Comparison of ENCODE assay signal across 8 cellular contexts in genomic region chr20:63635431-63636141, GRCh38. TPM values are rescaled to one million over a fixed set of nuclear protein-coding genes. Genes with fewer than 3 reads are reported as not detected.
DNase-seq lines count a peak whose midpoint lies in the region; ATAC-seq and TF ChIP-seq lines count a peak whose summit lies in the region.

No MANE protein-coding gene starts in this region.

- H3K27me3 Mint-ChIP-seq in stimulated activated memory B cell treated with anti-CD40 and anti-IgM and Interleukin-4, amounts not matched to agents 10 μg/mL and 1 μg/mL and 100 μg/mL, for 72 hours: no peaks in the 10 kb centered on the region

- H3K36me3 ChIP-seq in ovary: no peaks in the 10 kb centered on the region

- intact Hi-C loops in ovary (cut with DNase I): no loop called here

- H3K27me3 ChIP-seq in ovary: no peaks in the 10 kb centered on the region

- no peak for TF ChIP-seq CTCF in ovary (IDR thresholded peaks at IDR 0.05)

- H3K4me3 Mint-ChIP-seq in stimulated activated memory B cell treated with anti-CD40 and anti-IgM and Interleukin-4, amounts not matched to agents 10 μg/mL and 1 μg/mL and 100 μg/mL, for 72 hours: peak overlapping the region; percentile 56

- DNase-seq in activated CD4-positive, CD25-positive, alpha-beta regulatory T cell (lab: John Stamatoyannopoulos, UW): peak in 3 of 4 experiments; percentile 46 to 65 (median 49)
- peak; percentile 74 for DNase-seq in effector CD4-positive, alpha-beta T cell
- DNase-seq in ovary (no peak), GOT3 (lab: John Stamatoyannopoulos, UW) (no peak), RKO (ENCODE audit: low spot score) (no peak), pons (ENCODE audit: low spot score) (no peak)

- no peaks in the 10 kb centered on the region for H3K9me3 ChIP-seq in ovary

- H3K36me3 Mint-ChIP-seq in stimulated activated memory B cell treated with anti-CD40 and anti-IgM and Interleukin-4, amounts not matched to agents 10 μg/mL and 1 μg/mL and 100 μg/mL, for 72 hours: peaks cover 5% of the 10 kb centered on the region

- peak overlapping the region; percentile 98 for H3K27ac Mint-ChIP-seq in stimulated activated memory B cell treated with anti-CD40 and anti-IgM and Interleukin-4, amounts not matched to agents 10 μg/mL and 1 μg/mL and 100 μg/mL, for 72 hours

- peaks cover 63% of the 10 kb centered on the region for H3K4me1 Mint-ChIP-seq in stimulated activated memory B cell treated with anti-CD40 and anti-IgM and Interleukin-4, amounts not matched to agents 10 μg/mL and 1 μg/mL and 100 μg/mL, for 72 hours

- no peak overlapping the region for H3K4me3 ChIP-seq in ovary

- 76 to 86% (median 77%) methylated on average over 15 of the region's 15 CpGs for WGBS in ovary, 3 donors

- peaks cover 6% of the 10 kb centered on the region for H3K4me1 ChIP-seq in ovary (ENCODE audit: insufficient read depth)

- TF ChIP-seq EP300 in ovary (IDR thresholded peaks at IDR 0.05): no peak

- peak; percentile 50 for ATAC-seq in HG03060 (IDR thresholded peaks at IDR 0.05; ENCODE audit: low read depth, unreplicated experiment)
- ATAC-seq in stimulated activated memory B cell treated with anti-CD40 and anti-IgM and Interleukin-4, amounts not matched to agents 10 μg/mL and 1 μg/mL and 100 μg/mL, for 72 hours: peak; percentile 90

- no peak overlapping the region for H3K27ac ChIP-seq in ovary

- no peak for TF ChIP-seq POLR2A in ovary (IDR thresholded peaks at IDR 0.05)

- H3K9me3 Mint-ChIP-seq in stimulated activated memory B cell treated with anti-CD40 and anti-IgM and Interleukin-4, amounts not matched to agents 10 μg/mL and 1 μg/mL and 100 μg/mL, for 72 hours: no peaks in the 10 kb centered on the region

RNA-seq across cellular contexts. Expression of gene GMEB2, which starts 8.7 kb away (rescaled TPM):
- total RNA-seq in ovary: 10 to 100 TPM in 3 of 7 donors, 1 to 10 TPM in 4; 9.1 to 14.7 (median 9.7) TPM
- polyA plus RNA-seq in ovary: 1 to 10 TPM; 4.1 to 8.6 TPM

RNA-seq across cellular contexts. Expression of gene STMN3, which starts 17.6 kb away (rescaled TPM):
- 10 to 100 TPM; 17.3 to 91.1 (median 58.7) TPM for total RNA-seq in ovary
- 10 to 100 TPM in 1 of 2 donors, 1 to 10 TPM in 1; 7.4 to 62.1 TPM for polyA plus RNA-seq in ovary

RNA-seq across cellular contexts. Expression of gene RTEL1, which starts 22.5 kb away (rescaled TPM):
- 10 to 100 TPM; 17.0 to 44.2 (median 24.1) TPM for total RNA-seq in ovary
- polyA plus RNA-seq in ovary: 10 to 100 TPM in 1 of 2 donors, 1 to 10 TPM in 1; 6.2 to 11.9 TPM

Comparison
In these comparisons a context has a peak if more than half of its experiments do, and no peak if none do; other contexts are left out.
1. DNase-seq: peak in activated CD4-positive, CD25-positive, alpha-beta regulatory T cell (3 of 4) and effector CD4-positive, alpha-beta T cell (single experiment); none in ovary (0 of 5), GOT3 (single experiment), RKO (single experiment) and pons (single experiment).